ENCODE assay signal across 9 cellular contexts in genomic region chr6:28802417-28803336, GRCh38.
DNase-seq lines count a peak whose midpoint lies in the region; ATAC-seq and TF ChIP-seq lines count a peak whose summit lies in the region.
"Had no signal": no experiment of that assay in that cellular context is flagged by ENCODE, and none has a peak within 500 bp of the region (broad histone marks: within the 10 kb centered on the region; RNA-seq: fewer than 3 reads in every experiment).

No MANE protein-coding gene starts in this region.

- H3K4me3 ChIP-seq in MG63 (peak overlapping the region; percentile 48), skeletal muscle cell (ENCODE audit: low read depth, low read length) (peak overlapping the region; percentile 12), body of pancreas (no peak overlapping the region)
- H3K4me3 ChIP-seq: lower lobe of right lung had no signal

- 25 to 36% methylated on average over 25 of the region's 25 CpGs for WGBS in body of pancreas, 2 donors

- H3K27ac ChIP-seq in body of pancreas: no peak overlapping the region
- H3K27ac ChIP-seq: lower lobe of right lung had no signal

- H3K36me3 ChIP-seq in MG63: no peaks in the 10 kb centered on the region
- no peaks in the 10 kb centered on the region for H3K36me3 ChIP-seq in body of pancreas (replicated peaks in 1 of 2; ENCODE audit: insufficient read depth in 1 of 2, low read depth in 2 of 2)
- H3K36me3 ChIP-seq: lower lobe of right lung had no signal

- peak; percentile 67 for DNase-seq in SIG-M5 treated with dmso at 0.1 percent for 504 hours (lab: John Stamatoyannopoulos, UW; ENCODE audit: unreplicated experiment)
- no peak for DNase-seq in SIG-M5 (lab: John Stamatoyannopoulos, UW)
- peak; percentile 50 for DNase-seq in MG63
- DNase-seq in activated naive CD8-positive, alpha-beta T cell treated with anti-CD3 and anti-CD28 coated beads, Interleukin-2, amount 50 U/mL, for 24 hours: peak; percentile 30
- no peak for DNase-seq in skeletal muscle cell (ENCODE audit: low read depth)
- DNase-seq in body of pancreas: no peak
- DNase-seq: lower lobe of right lung had no signal

- peak overlapping the region; percentile 79 for H3K27ac Mint-ChIP-seq in activated naive CD8-positive, alpha-beta T cell treated with anti-CD3 and anti-CD28 coated beads, Interleukin-2, amount 50 U/mL, for 24 hours

- H3K36me3 Mint-ChIP-seq in activated naive CD8-positive, alpha-beta T cell treated with anti-CD3 and anti-CD28 coated beads, Interleukin-2, amount 50 U/mL, for 24 hours (ENCODE audit: low read depth): peaks cover 7% of the 10 kb centered on the region

- no peak for TF ChIP-seq POLR2A in body of pancreas (IDR thresholded peaks at IDR 0.05)

- H3K4me1 ChIP-seq in body of pancreas: no peaks in the 10 kb centered on the region
- H3K4me1 ChIP-seq: lower lobe of right lung had no signal

- peaks cover 78% of the 10 kb centered on the region for H3K27me3 Mint-ChIP-seq in activated naive CD8-positive, alpha-beta T cell treated with anti-CD3 and anti-CD28 coated beads, Interleukin-2, amount 50 U/mL, for 24 hours

- peaks cover 8% of the 10 kb centered on the region for H3K4me1 Mint-ChIP-seq in activated naive CD8-positive, alpha-beta T cell treated with anti-CD3 and anti-CD28 coated beads, Interleukin-2, amount 50 U/mL, for 24 hours

- H3K9me3 ChIP-seq in MG63 (no peaks in the 10 kb centered on the region), body of pancreas (no peaks in the 10 kb centered on the region)
- H3K9me3 ChIP-seq: lower lobe of right lung had no signal

- intact Hi-C loops in body of pancreas (cut with DNase I): no loop called here

- peak; percentile 98 for ATAC-seq in activated naive CD8-positive, alpha-beta T cell treated with anti-CD3 and anti-CD28 coated beads, Interleukin-2, amount 50 U/mL, for 24 hours
- ATAC-seq in body of pancreas (no peak), HG03342 (IDR thresholded peaks at IDR 0.05; ENCODE audit: unreplicated experiment) (no peak), HG03045 (IDR thresholded peaks at IDR 0.05; ENCODE audit: unreplicated experiment) (no peak)
- ATAC-seq: lower lobe of right lung had no signal

- no peak for TF ChIP-seq CTCF in body of pancreas (IDR thresholded peaks at IDR 0.05)

- H3K27me3 ChIP-seq in MG63 (no peaks in the 10 kb centered on the region), body of pancreas (peaks cover 0 to 5% of the 10 kb centered on the region in 2 donors)

- H3K9me3 Mint-ChIP-seq in activated naive CD8-positive, alpha-beta T cell treated with anti-CD3 and anti-CD28 coated beads, Interleukin-2, amount 50 U/mL, for 24 hours: peaks cover 8% of the 10 kb centered on the region

- peak overlapping the region; percentile 34 for H3K4me3 Mint-ChIP-seq in activated naive CD8-positive, alpha-beta T cell treated with anti-CD3 and anti-CD28 coated beads, Interleukin-2, amount 50 U/mL, for 24 hours

Comparison
In these comparisons a context has a peak if more than half of its experiments do, and no peak if none do; other contexts are left out.
1. DNase-seq: peak in SIG-M5 treated with dmso at 0.1 percent for 504 hours (single experiment), MG63 (single experiment) and activated naive CD8-positive, alpha-beta T cell treated with anti-CD3 and anti-CD28 coated beads, Interleukin-2, amount 50 U/mL, for 24 hours (single experiment); none in SIG-M5 (single experiment), skeletal muscle cell (single experiment) and body of pancreas (0 of 4).
2. H3K4me3 ChIP-seq: peak in MG63 (single experiment) and skeletal muscle cell (single experiment); none in body of pancreas (0 of 2).